ENCODE assay signal across 21 cellular contexts in genomic region chr12:13219320-13219719, GRCh38. TPM values are rescaled to one million over a fixed set of nuclear protein-coding genes. Genes with fewer than 3 reads are reported as not detected.
DNase-seq lines count a peak whose midpoint lies in the region; TF ChIP-seq lines count a peak whose summit lies in the region.
"Had no signal": no experiment of that assay in that cellular context is flagged by ENCODE, and none has a peak within 500 bp of the region (broad histone marks: within the 10 kb centered on the region; RNA-seq: fewer than 3 reads in every experiment).

No MANE protein-coding gene starts in this region.

- peaks cover 19% of the 10 kb centered on the region for H3K79me2 ChIP-seq in GM23248 (ENCODE audit: insufficient read depth)
- no peaks in the 10 kb centered on the region for H3K79me2 ChIP-seq in neural progenitor cell (ENCODE audit: low read depth)

- H3K27me3 ChIP-seq in GM23248 (replicated peaks; ENCODE audit: insufficient read depth) (no peaks in the 10 kb centered on the region), neural progenitor cell (no peaks in the 10 kb centered on the region), left ventricle myocardium inferior (ENCODE audit: low read depth) (no peaks in the 10 kb centered on the region), prostate gland (replicated peaks; ENCODE audit: insufficient read depth) (no peaks in the 10 kb centered on the region)
- H3K27me3 ChIP-seq: BLaER1 treated with 17β-estradiol and CSF1 and Interleukin-3, amounts not matched to agents 10 nM and 100 nM had no signal

- H3K4me1 ChIP-seq in GM23248 (ENCODE audit: insufficient read depth) (peaks cover 84% of the 10 kb centered on the region), neural progenitor cell (no peaks in the 10 kb centered on the region), left ventricle myocardium inferior (peaks cover 6% of the 10 kb centered on the region), prostate gland (replicated peaks) (no peaks in the 10 kb centered on the region)

- no peak overlapping the region for H2AFZ ChIP-seq in GM23248
- H2AFZ ChIP-seq in neural progenitor cell (replicated peaks), result no peak overlapping the region
- H2AFZ ChIP-seq: GM23338 had no signal

- H3F3A ChIP-seq in GM23248 (ENCODE audit: insufficient read depth) (peaks cover 98% of the 10 kb centered on the region), neural progenitor cell (ENCODE audit: low read depth) (no peaks in the 10 kb centered on the region)

- intact Hi-C loops in left ventricle myocardium inferior (cut with micrococcal nuclease), result loop anchor here (10.0 kb wide), 1 partner anchor 305 kb away; no protein-coding TSS in a partner anchor
- intact Hi-C loops in prostate gland (cut with DNase I), result loop anchor here (10.0 kb wide), 1 partner anchor 435 kb away; the partner anchor contains the start of gene APOLD1

- no peak overlapping the region for H3K27ac Mint-ChIP-seq in neural progenitor cell
- H3K27ac Mint-ChIP-seq: B cell; CD4-positive, CD25-positive, alpha-beta regulatory T cell; GM23338 had no signal

- H3K9ac ChIP-seq in GM23248 (0 out of 2 replicates have a peak overlapping the region, but pooled peaks have one; percentile 5), neural progenitor cell (no peak overlapping the region)
- H3K9ac ChIP-seq: BLaER1 treated with 17β-estradiol and CSF1 and Interleukin-3, amounts not matched to agents 10 nM and 100 nM had no signal

- TF ChIP-seq POLR2A in prostate gland (IDR thresholded peaks at IDR 0.05), result no peak

- peaks cover 10% of the 10 kb centered on the region for H3K36me3 Mint-ChIP-seq in neural progenitor cell
- H3K36me3 Mint-ChIP-seq: CD4-positive, CD25-positive, alpha-beta regulatory T cell; CD8-positive, alpha-beta memory T cell had no signal

- H4K20me1 ChIP-seq in GM23248 (ENCODE audit: insufficient read depth) (no peaks in the 10 kb centered on the region), neural progenitor cell (ENCODE audit: low read depth) (no peaks in the 10 kb centered on the region)

- H3K4me1 Mint-ChIP-seq in neural progenitor cell, result peaks cover 4% of the 10 kb centered on the region
- H3K4me1 Mint-ChIP-seq: B cell; CD4-positive, CD25-positive, alpha-beta regulatory T cell; CD8-positive, alpha-beta memory T cell; GM23338 had no signal

- H3K27ac ChIP-seq in GM23248 (peak overlapping the region; percentile 88), neural progenitor cell (no peak overlapping the region), left ventricle myocardium inferior (replicated peaks) (no peak overlapping the region), prostate gland (no peak overlapping the region)
- H3K27ac ChIP-seq: BLaER1 treated with 17β-estradiol and CSF1 and Interleukin-3, amounts not matched to agents 10 nM and 100 nM had no signal

- TF ChIP-seq CTCF in neural progenitor cell (IDR thresholded peaks at IDR 0.05) (no peak), left ventricle myocardium inferior (IDR thresholded peaks at IDR 0.05; ENCODE audit: borderline replicate concordance) (no peak), prostate gland (IDR thresholded peaks at IDR 0.05) (no peak)

- no peaks in the 10 kb centered on the region for H3K9me3 ChIP-seq in GM23248 (ENCODE audit: low read depth)
- no peaks in the 10 kb centered on the region for H3K9me3 ChIP-seq in neural progenitor cell (ENCODE audit: low read depth)
- H3K9me3 ChIP-seq in left ventricle myocardium inferior (replicated peaks), result no peaks in the 10 kb centered on the region
- no peaks in the 10 kb centered on the region for H3K9me3 ChIP-seq in prostate gland

- in situ Hi-C loops in GM23248 (cut with MboI), result no loop called here

- WGBS in GM23248 (ENCODE audit: low coverage in 1 of 2, low lambda C conversion rate in 2 of 2, missing lambda C conversion rate in 2 of 2), 2 experiments, result 93 to 97% methylated on average over 3 of the region's 3 CpGs
- WGBS in prostate gland, result 90% methylated on average over 3 of the region's 3 CpGs

- DNase-seq in GM23248 (peak; percentile 30), cerebellar cortex (ENCODE audit: low spot score) (peak; percentile 62), fibroblast of gingiva (ENCODE audit: low read depth) (peak; percentile 22), neural progenitor cell (ENCODE audit: low spot score) (no peak), left ventricle myocardium inferior (no peak), NCI-H1092 (lab: John Stamatoyannopoulos, UW) (no peak), prostate gland (ENCODE audit: low spot score) (no peak)
- DNase-seq: 8988T; CD4-positive, CD25-positive, alpha-beta regulatory T cell; CD8-positive, alpha-beta memory T cell; COR-L47; DMS 273 treated with DMSO at 0.1 percent for 48 hours; DMS53; DND-41; EL; HCEC 1CT; IMR-90 had no signal

- H3K27me3 Mint-ChIP-seq in neural progenitor cell (ENCODE audit: insufficient read depth, low read depth), result peaks cover 3% of the 10 kb centered on the region

- H3K36me3 ChIP-seq in GM23248 (ENCODE audit: low read depth), result peaks cover 41% of the 10 kb centered on the region
- no peaks in the 10 kb centered on the region for H3K36me3 ChIP-seq in neural progenitor cell
- peaks cover 49% of the 10 kb centered on the region for H3K36me3 ChIP-seq in left ventricle myocardium inferior
- peaks cover 0 to under 1% of the 10 kb centered on the region in 2 donors for H3K36me3 ChIP-seq in prostate gland

- no peak overlapping the region for H3K4me3 Mint-ChIP-seq in neural progenitor cell
- H3K4me3 Mint-ChIP-seq: B cell; CD4-positive, CD25-positive, alpha-beta regulatory T cell; CD8-positive, alpha-beta memory T cell; GM23338 had no signal

- peaks cover 11% of the 10 kb centered on the region for H3K9me3 Mint-ChIP-seq in neural progenitor cell
- H3K9me3 Mint-ChIP-seq: CD8-positive, alpha-beta memory T cell had no signal

- peak overlapping the region; percentile 11 for H3K4me2 ChIP-seq in GM23248 (ENCODE audit: unreplicated experiment)
- no peak overlapping the region for H3K4me2 ChIP-seq in neural progenitor cell
- H3K4me2 ChIP-seq: BLaER1 treated with 17β-estradiol and CSF1 and Interleukin-3, amounts not matched to agents 10 nM and 100 nM; GM23338 had no signal

- H3K9me2 ChIP-seq in GM23248 (ENCODE audit: insufficient read depth), result no peaks in the 10 kb centered on the region

- H3K4me3 ChIP-seq in GM23248 (no peak overlapping the region), neural progenitor cell (no peak overlapping the region), left ventricle myocardium inferior (no peak overlapping the region), prostate gland (no peak overlapping the region)
- H3K4me3 ChIP-seq: BLaER1 treated with 17β-estradiol and CSF1 and Interleukin-3, amounts not matched to agents 10 nM and 100 nM; GM12878; GM23338 had no signal

RNA-seq across cellular contexts. Expression of gene EMP1, which starts 22.8 kb away (rescaled TPM):
- 631 and 744 TPM in 2 replicates for total RNA-seq in GM23248 (2014; rRNA removed; shearing (Covaris generic))
- 496 and 518 TPM in 2 replicates for polyA plus RNA-seq in GM23248 (2016; fragmentation: Nextera tagmentation; extraction: Ambion mirVana)
- 0.43 TPM in 1 of 2 replicates, not detected in the other for total RNA-seq in neural progenitor cell (ENCODE audit: low replicate concordance)
- total RNA-seq in left ventricle myocardium inferior, result 90.5 TPM
- total RNA-seq in prostate gland, result 10 to 100 TPM; 38.9 to 71.6 TPM

Comparison
In these comparisons a context has a peak if more than half of its experiments do, and no peak if none do; other contexts are left out.
1. DNase-seq: peak in GM23248 (single experiment), cerebellar cortex (single experiment) and fibroblast of gingiva (single experiment); none in neural progenitor cell (single experiment), left ventricle myocardium inferior (single experiment), NCI-H1092 (single experiment) and prostate gland (single experiment).
2. RNA of gene EMP1, which starts 22.8 kb away (total RNA-seq): 631 to 744 TPM in GM23248, 90.5 TPM in left ventricle myocardium inferior (single experiment) and 38.9 to 71.6 TPM in prostate gland; 0.43 TPM in neural progenitor cell; every median in the first group is over 10 times any median in the second.